In the genomic region with DNA sequence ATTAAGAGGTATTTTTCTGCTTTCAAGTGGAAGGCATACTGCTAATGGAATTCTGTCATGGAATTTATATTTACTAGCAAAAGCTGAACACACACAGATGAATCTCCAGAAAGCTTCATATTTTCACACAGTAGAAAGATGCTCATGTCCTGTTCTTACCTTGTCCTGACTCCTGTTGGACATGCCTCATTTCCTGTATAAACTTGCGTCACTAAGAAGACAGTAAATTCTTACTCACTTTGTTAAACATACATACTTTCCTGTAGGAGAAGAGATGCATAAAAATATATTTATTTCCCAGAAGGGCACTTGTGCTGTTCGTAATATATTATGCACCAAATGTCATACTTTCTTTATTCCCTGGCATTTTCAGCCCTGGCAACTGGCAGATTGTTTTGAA, we compare ENCODE assay signal across 20 cellular contexts.
DNase-seq lines count a peak whose midpoint lies in the region; ATAC-seq lines count a peak whose summit lies in the region.
"Had no signal": no experiment of that assay in that cellular context is flagged by ENCODE, and none has a peak within 500 bp of the region (broad histone marks: within the 10 kb centered on the region; RNA-seq: fewer than 3 reads in every experiment).

No MANE protein-coding gene starts in this region.

- 63 to 67% methylated on average over 2 of the region's 2 CpGs for WGBS in GM23248 (ENCODE audit: low coverage in 1 of 2, low lambda C conversion rate in 2 of 2, missing lambda C conversion rate in 2 of 2), 2 experiments

- H3K27ac ChIP-seq in GM23248 (no peak overlapping the region), epithelial cell of prostate (peak overlapping the region; percentile 79)
- H3K27ac ChIP-seq: BLaER1, left ventricle myocardium inferior, ovary, skin epidermis, thyroid gland had no signal

- H3K9me3 ChIP-seq in GM23248 (ENCODE audit: low read depth), result no peaks in the 10 kb centered on the region
- H3K9me3 ChIP-seq: BLaER1, left ventricle myocardium inferior, ovary, thyroid gland had no signal

- no peaks in the 10 kb centered on the region for H3K27me3 ChIP-seq in GM23248 (replicated peaks; ENCODE audit: insufficient read depth)
- H3K27me3 ChIP-seq: BLaER1, ovary, thyroid gland had no signal

- peaks cover 9% of the 10 kb centered on the region; the same call in 1 of the 2 replicates for H3K79me2 ChIP-seq in GM23248 (ENCODE audit: insufficient read depth)

- no peaks in the 10 kb centered on the region for H3K36me3 ChIP-seq in GM23248 (ENCODE audit: low read depth)
- H3K36me3 ChIP-seq: BLaER1, left ventricle myocardium inferior, ovary, thyroid gland had no signal

- no peak overlapping the region for H2AFZ ChIP-seq in GM23248

- in situ Hi-C loops in GM23248 (cut with MboI), result no loop called here

- ATAC-seq in HG03565 (IDR thresholded peaks at IDR 0.05; ENCODE audit: unreplicated experiment) (no peak), GM21515 (IDR thresholded peaks at IDR 0.05; ENCODE audit: unreplicated experiment) (no peak), HG02623 (IDR thresholded peaks at IDR 0.05; ENCODE audit: unreplicated experiment) (no peak)

- H3K9me2 ChIP-seq in GM23248 (ENCODE audit: insufficient read depth), result no peaks in the 10 kb centered on the region

- no peak overlapping the region for H3K9ac ChIP-seq in GM23248
- H3K9ac ChIP-seq: BLaER1 had no signal

- H3F3A ChIP-seq in GM23248 (ENCODE audit: insufficient read depth), result peaks cover 49% of the 10 kb centered on the region

- H4K20me1 ChIP-seq in GM23248 (ENCODE audit: insufficient read depth), result no peaks in the 10 kb centered on the region
- H4K20me1 ChIP-seq: BLaER1 had no signal

- peaks cover 34% of the 10 kb centered on the region for H3K4me1 ChIP-seq in GM23248 (ENCODE audit: insufficient read depth)
- H3K4me1 ChIP-seq: BLaER1, thyroid gland had no signal

- peak; percentile 65 for DNase-seq in GM23248
- DNase-seq in RPMI7951 (ENCODE audit: low read depth), result peak; percentile 23
- no peak for DNase-seq in epithelial cell of prostate (ENCODE audit: low read depth, low spot score)
- DNase-seq in pulmonary artery endothelial cell (ENCODE audit: low read depth, low spot score), result peak; percentile 46
- no peak for DNase-seq in DMS 273 (lab: John Stamatoyannopoulos, UW; ENCODE audit: unreplicated experiment)
- DNase-seq: activated gamma-delta T cell treated with Interleukin-2 at 50 U/mL for 16 hours; aorta; left ventricle myocardium inferior; NCI-H1092; NCI-H2107; ovary; Right ventricle myocardium superior; stimulated activated CD4-positive, alpha-beta T cell treated with anti-CD3 and anti-CD28 coated beads, Interleukin-4, amount 100 ng/mL, for 4 hours; T-helper 9 cell; thyroid gland had no signal

- no peak overlapping the region for H3K4me2 ChIP-seq in GM23248 (ENCODE audit: unreplicated experiment)
- H3K4me2 ChIP-seq: BLaER1 had no signal

- H3K4me3 ChIP-seq in GM23248, result no peak overlapping the region
- H3K4me3 ChIP-seq: BLaER1, left ventricle myocardium inferior, ovary, skin epidermis, thyroid gland had no signal

Comparison
In these comparisons a context has a peak if more than half of its experiments do, and no peak if none do; other contexts are left out.
1. DNase-seq: peak in GM23248 (single experiment), RPMI7951 (single experiment) and pulmonary artery endothelial cell (single experiment); none in epithelial cell of prostate (single experiment) and DMS 273 (single experiment).